In the genomic region with DNA sequence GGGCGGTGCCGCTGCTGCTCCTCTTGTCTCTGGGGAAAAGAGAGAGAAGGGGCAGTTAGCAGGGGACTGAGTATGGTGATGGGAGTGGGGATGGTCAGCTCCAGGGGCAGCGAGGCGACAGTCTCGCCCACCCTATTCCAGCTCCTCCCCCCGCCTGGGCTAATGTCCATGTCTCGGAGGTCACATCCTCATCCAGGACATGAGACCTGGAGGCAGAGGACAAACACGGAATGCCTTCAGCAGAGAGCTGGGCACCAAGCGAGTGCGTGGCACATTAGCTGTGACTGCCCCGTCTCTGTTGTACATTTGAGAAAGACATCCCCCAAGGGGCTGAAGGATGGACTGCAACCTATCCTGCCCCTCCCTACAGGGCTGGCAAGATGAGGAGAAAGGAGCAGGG, we compare ENCODE assay signal across 25 cellular contexts.
"Had no signal": no experiment of that assay in that cellular context is flagged by ENCODE, and none has a peak within 500 bp of the region (broad histone marks: within the 10 kb centered on the region; RNA-seq: fewer than 3 reads in every experiment).

No MANE protein-coding gene starts in this region.

- DNase-seq: activated CD4-positive, alpha-beta T cell treated with anti-CD3 and anti-CD28 coated beads for 1 hour; activated CD4-positive, alpha-beta T cell treated with anti-CD3 and anti-CD28 coated beads, Interleukin-2, amount 50 U/mL, for 1 hour; activated CD8-positive, alpha-beta T cell treated with anti-CD3 and anti-CD28 coated beads, Interleukin-2, amount 10 ng/mL, durations not matched to agents 7 days and 5 days; activated gamma-delta T cell; aorta; central memory CD4-positive, alpha-beta T cell; dermis blood vessel endothelial cell; effector CD8-positive, alpha-beta T cell; foreskin keratinocyte; immature natural killer cell; lower lobe of right lung; naive thymus-derived CD4-positive, alpha-beta T cell; right cardiac atrium; stimulated activated CD4-positive, alpha-beta T cell treated with anti-CD3 and anti-CD28 coated beads, Interleukin-12 subunit alpha, Interleukin-12 subunit beta, amount 100 ng/mL, for 4 hours; stimulated activated CD4-positive, alpha-beta T cell treated with anti-CD3 and anti-CD28 coated beads, Interleukin-4, amount 100 ng/mL, for 4 hours; stomach; WERI-Rb-1 had no signal

- H3K4me3 ChIP-seq: lower lobe of right lung, pancreas, stomach, suprapubic skin, tibial nerve had no signal

- H3K27me3 Mint-ChIP-seq: activated naive CD4-positive, alpha-beta T cell treated with anti-CD3 and anti-CD28 coated beads, Interleukin-2, amount 50 U/mL, for 24 hours; naive thymus-derived CD4-positive, alpha-beta T cell had no signal

- H3K9me3 ChIP-seq: lower lobe of right lung, neutrophil, pancreas, stomach, suprapubic skin, tibial nerve had no signal

- H3K36me3 Mint-ChIP-seq: activated naive CD4-positive, alpha-beta T cell treated with anti-CD3 and anti-CD28 coated beads, Interleukin-2, amount 50 U/mL, for 24 hours had no signal

- ATAC-seq: activated CD8-positive, alpha-beta T cell treated with anti-CD3 and anti-CD28 coated beads, Interleukin-2, amount 10 ng/mL, durations not matched to agents 7 days and 5 days; foreskin keratinocyte; left lobe of liver; lower lobe of right lung; naive thymus-derived CD4-positive, alpha-beta T cell; pancreas; right cardiac atrium had no signal

- H3K9me3 Mint-ChIP-seq: activated naive CD4-positive, alpha-beta T cell treated with anti-CD3 and anti-CD28 coated beads, Interleukin-2, amount 50 U/mL, for 24 hours; activated T-helper 1 cell treated with anti-CD3 and anti-CD28 coated beads, Interleukin-12 subunit alpha, Interleukin-12 subunit beta, Interleukin-2, Interleukin-4 antibody, amounts not matched to agents 30 ng/mL and 10 ng/mL and 1 ng/mL, durations not matched to agents 14 hours and 24 hours and 36 hours; immature natural killer cell; T-helper 2 cell treated with Interferon-gamma antibody and Interleukin-4, amounts not matched to agents 5 μg/mL and 100 μg/mL, for 36 hours had no signal

- H3K27ac ChIP-seq: foreskin keratinocyte, lower lobe of right lung, neutrophil, pancreas, stomach, suprapubic skin, tibial nerve, WERI-Rb-1 had no signal

- H3K4me3 Mint-ChIP-seq: activated CD8-positive, alpha-beta T cell treated with anti-CD3 and anti-CD28 coated beads, Interleukin-2, amount 10 ng/mL, durations not matched to agents 7 days and 5 days; activated naive CD4-positive, alpha-beta T cell treated with anti-CD3 and anti-CD28 coated beads, Interleukin-2, amount 50 U/mL, for 24 hours; activated T-helper 1 cell treated with anti-CD3 and anti-CD28 coated beads, Interleukin-12 subunit alpha, Interleukin-12 subunit beta, Interleukin-2, Interleukin-4 antibody, amounts not matched to agents 30 ng/mL and 10 ng/mL and 1 ng/mL, durations not matched to agents 14 hours and 24 hours and 36 hours; immature natural killer cell; naive thymus-derived CD4-positive, alpha-beta T cell; T-helper 2 cell treated with Interferon-gamma antibody and Interleukin-4, amounts not matched to agents 5 μg/mL and 100 μg/mL, for 36 hours had no signal

- H3K27me3 ChIP-seq: foreskin keratinocyte, neutrophil, pancreas, stomach, suprapubic skin, tibial nerve had no signal

- H3K27ac Mint-ChIP-seq: activated CD8-positive, alpha-beta T cell treated with anti-CD3 and anti-CD28 coated beads, Interleukin-2, amount 10 ng/mL, durations not matched to agents 7 days and 5 days; activated naive CD4-positive, alpha-beta T cell treated with anti-CD3 and anti-CD28 coated beads, Interleukin-2, amount 50 U/mL, for 24 hours; activated T-helper 1 cell treated with anti-CD3 and anti-CD28 coated beads, Interleukin-12 subunit alpha, Interleukin-12 subunit beta, Interleukin-2, Interleukin-4 antibody, amounts not matched to agents 30 ng/mL and 10 ng/mL and 1 ng/mL, durations not matched to agents 14 hours and 24 hours and 36 hours; immature natural killer cell; naive thymus-derived CD4-positive, alpha-beta T cell; T-helper 2 cell treated with Interferon-gamma antibody and Interleukin-4, amounts not matched to agents 5 μg/mL and 100 μg/mL, for 36 hours had no signal
